Comparison of ENCODE assay signal across 8 cellular contexts in genomic region chr17:45425125-45425983, GRCh38. TPM values are rescaled to one million over a fixed set of nuclear protein-coding genes. Genes with fewer than 3 reads are reported as not detected.
DNase-seq lines count a peak whose midpoint lies in the region; ATAC-seq and TF ChIP-seq lines count a peak whose summit lies in the region.

No MANE protein-coding gene starts in this region.

- in situ Hi-C loops in gastrocnemius medialis (cut with MboI; ENCODE audit: low sequenced_read_pairs in 4 of 4): no loop called here

- peak overlapping the region; percentile 68 for H3K4me3 Mint-ChIP-seq in WTC11

- H3K36me3 Mint-ChIP-seq in WTC11: peaks cover 4% of the 10 kb centered on the region

- H3K36me3 ChIP-seq in iPS-20b (ENCODE audit: insufficient read depth, low read depth, low read length) (no peaks in the 10 kb centered on the region), upper lobe of left lung (peaks cover 0 to 8% (median 1%) of the 10 kb centered on the region in 4 donors), gastrocnemius medialis (no peaks in the 10 kb centered on the region)

- TF ChIP-seq POLR2A in upper lobe of left lung (IDR thresholded peaks at IDR 0.05) (peak in 3 of 4 donors; percentile 39 to 68 (median 65)), gastrocnemius medialis (IDR thresholded peaks at IDR 0.05) (no peak)

- DNase-seq in EL: peak; percentile 80
- peak; percentile 44 for DNase-seq in NCI-H187 treated with DMSO at 0.1 percent for 48 hours (lab: John Stamatoyannopoulos, UW)
- peak; percentile 80 for DNase-seq in WTC11 (ENCODE audit: low spot score)
- peak; percentile 89 to 90 for DNase-seq in upper lobe of left lung
- DNase-seq in NOMO-1 treated with DMSO at 0.1 percent for 48 hours (lab: John Stamatoyannopoulos, UW; ENCODE audit: unreplicated experiment): no peak
- DNase-seq in gastrocnemius medialis: no peak

- H3K4me1 Mint-ChIP-seq in WTC11: peaks cover 33% of the 10 kb centered on the region

- POLR2A ChIA-PET in WTC11 (lab: Charles Lee): interaction anchor here (0.6 to 1.4 kb wide), 6 partner anchors 16 to 264 kb away, joined by 3 to 6 read pairs (median 3); partner anchors contain the start of gene HEXIM2

- intact Hi-C loops in gastrocnemius medialis (cut with DNase I; ENCODE audit: low total_unique reads): no loop called here

- H3K27ac ChIP-seq in iPS-20b (ENCODE audit: low read length) (no peak overlapping the region), upper lobe of left lung (peak overlapping the region; percentile 62 to 81 (median 78)), gastrocnemius medialis (no peak overlapping the region)

- no peaks in the 10 kb centered on the region for H3K9me3 ChIP-seq in iPS-20b (ENCODE audit: insufficient read depth, low read depth, low read length)
- H3K9me3 ChIP-seq in upper lobe of left lung: no peaks in the 10 kb centered on the region
- no peaks in the 10 kb centered on the region for H3K9me3 ChIP-seq in gastrocnemius medialis

- H3K4me3 ChIP-seq in iPS-20b (ENCODE audit: low read length) (peak overlapping the region; percentile 67; the same call in 1 of the 2 replicates), upper lobe of left lung (peak overlapping the region in 3 of 4 donors; percentile 24 to 46 (median 40)), gastrocnemius medialis (no peak overlapping the region)

- H3K9me3 Mint-ChIP-seq in WTC11: peaks cover 4% of the 10 kb centered on the region

- H3K4me1 ChIP-seq in iPS-20b (ENCODE audit: insufficient read depth, low read length): peaks cover 5% of the 10 kb centered on the region; the same call in 1 of the 2 replicates
- H3K4me1 ChIP-seq in upper lobe of left lung: peaks cover 27 to 56% (median 46%) of the 10 kb centered on the region in 4 donors
- peaks cover 6 to 11% of the 10 kb centered on the region in 2 donors for H3K4me1 ChIP-seq in gastrocnemius medialis

- no peak for TF ChIP-seq EP300 in upper lobe of left lung (IDR thresholded peaks at IDR 0.05)

- peak overlapping the region; percentile 79 for H3K9ac ChIP-seq in iPS-20b (ENCODE audit: low read depth, low read length)

- peaks cover 45% of the 10 kb centered on the region for H3K27me3 ChIP-seq in iPS-20b (ENCODE audit: insufficient read depth, low read length)
- no peaks in the 10 kb centered on the region for H3K27me3 ChIP-seq in upper lobe of left lung
- H3K27me3 ChIP-seq in gastrocnemius medialis: peaks cover 15 to 19% (median 18%) of the 10 kb centered on the region in 3 donors

- H3K27me3 Mint-ChIP-seq in WTC11 (ENCODE audit: low read depth): peaks cover 37% of the 10 kb centered on the region

- H3K27ac Mint-ChIP-seq in WTC11: peak overlapping the region; percentile 72

- TF ChIP-seq CTCF in WTC11 (IDR thresholded peaks at IDR 0.05) (0 out of 2 replicates have a peak, but pooled peaks have one; percentile 12), upper lobe of left lung (IDR thresholded peaks at IDR 0.05) (peak in 4 of 6 experiments; percentile 6 to 42 (median 32)), gastrocnemius medialis (IDR thresholded peaks at IDR 0.05 in 4 of 5, conservative IDR thresholded peaks at IDR 0.05 in 1 of 5) (no peak)

- 24 to 39% methylated on average over 10 to 17 of the region's 18 CpGs for WGBS in upper lobe of left lung, 2 donors

- CTCF ChIA-PET in WTC11 (lab: Charles Lee): interaction anchor here (0.6 to 4.8 kb wide), 41 partner anchors 9 to 290 kb away, joined by 3 to 133 read pairs (median 5); partner anchors contain the start of genes ACBD4 and MAP3K14

- ATAC-seq in WTC11 (peak; percentile 88), upper lobe of left lung (ENCODE audit: low FRiP score in 2 of 2) (peak; percentile 37 to 89), gastrocnemius medialis (no peak), HG03432 (IDR thresholded peaks at IDR 0.05; ENCODE audit: unreplicated experiment) (no peak)

TF ChIP-seq in WTC11, 78 proteins besides CTCF, POLR2A, EP300 and RAD21:
- TF ChIP-seq NFYB (CRISPR knock-in tag; conservative IDR thresholded peaks at IDR 0.05; ENCODE audit: low read depth): no peak
- TF ChIP-seq ZNF232 (CRISPR knock-in tag; IDR thresholded peaks at IDR 0.05): 0 out of 2 replicates have a peak, but pooled peaks have one; percentile 52
- TF ChIP-seq MAX (CRISPR knock-in tag; IDR thresholded peaks at IDR 0.05): peak; percentile 55
- no peak for TF ChIP-seq TP53 (CRISPR knock-in tag; IDR thresholded peaks at IDR 0.05)
- TF ChIP-seq ZNF423 (CRISPR knock-in tag; IDR thresholded peaks at IDR 0.05): peak; percentile 64; the same call in 1 of the 2 replicates

RNA-seq across cellular contexts. Expression of gene ARHGAP27, which starts 7.3 kb away (rescaled TPM):
- total RNA-seq in WTC11 (2021) (12.9 to 16.0 TPM (median 14.8 TPM) in 3 replicates), upper lobe of left lung (100 to 1,000 TPM in 1 of 6 donors, 10 to 100 TPM in 5; 46.1 to 243 (median 81.4) TPM), gastrocnemius medialis (1 to 10 TPM; 4.2 to 6.0 (median 5.1) TPM)

Comparison
In these comparisons a context has a peak if more than half of its experiments do, and no peak if none do; other contexts are left out.
1. DNase-seq: peak in EL (single experiment), NCI-H187 treated with DMSO at 0.1 percent for 48 hours (single experiment), WTC11 (single experiment) and upper lobe of left lung (2 of 2); none in NOMO-1 treated with DMSO at 0.1 percent for 48 hours (single experiment) and gastrocnemius medialis (0 of 2).
2. ATAC-seq: peak in WTC11 (single experiment) and upper lobe of left lung (2 of 2); none in gastrocnemius medialis (0 of 2) and HG03432 (single experiment).
3. CTCF ChIP-seq: peak in WTC11 (single experiment) and upper lobe of left lung (4 of 6); none in gastrocnemius medialis (0 of 5).
4. H3K27ac ChIP-seq: peak in upper lobe of left lung (4 of 4); none in iPS-20b (single experiment) and gastrocnemius medialis (0 of 4).
5. H3K4me3 ChIP-seq: peak in iPS-20b (single experiment) and upper lobe of left lung (3 of 4); none in gastrocnemius medialis (0 of 4).
6. POLR2A ChIP-seq: peak in upper lobe of left lung (3 of 4); none in gastrocnemius medialis (0 of 2).